Comparison of ENCODE assay signal across 8 cellular contexts in genomic region chrX:16946361-16946964, GRCh38. TPM values are rescaled to one million over a fixed set of nuclear protein-coding genes. Genes with fewer than 3 reads are reported as not detected.
DNase-seq lines count a peak whose midpoint lies in the region; ATAC-seq, FAIRE-seq and TF ChIP-seq lines count a peak whose summit lies in the region.

Gene REPS2, plus strand, starts transcription at chrX:16946658. Its CDS starts 204 bp downstream, at chrX:16946862.

- no peaks in the 10 kb centered on the region for H3K9me2 ChIP-seq in hepatocyte (replicated peaks; ENCODE audit: insufficient read depth)

- peak within 1 kb of the TSS; percentile 83 for H3K4me2 ChIP-seq in astrocyte (ENCODE audit: low read length)
- H3K4me2 ChIP-seq in hepatocyte = peak within 1 kb of the TSS; percentile 98

- H3K27ac ChIP-seq in astrocyte (ENCODE audit: low read depth, low read length) (no peak within 1 kb of the TSS), hepatocyte (no peak within 1 kb of the TSS), uterus (peak within 1 kb of the TSS; percentile 45 to 47)

- H3K4me1 ChIP-seq in astrocyte (ENCODE audit: insufficient read depth, low read length) (peaks cover 3% of the 10 kb centered on the region), hepatocyte (ENCODE audit: insufficient read depth) (no peaks in the 10 kb centered on the region), uterus (no peaks in the 10 kb centered on the region)

- H3K27me3 ChIP-seq in astrocyte (ENCODE audit: insufficient read depth, low read length) = peaks cover 10% of the 10 kb centered on the region
- peaks cover 12% of the 10 kb centered on the region for H3K27me3 ChIP-seq in hepatocyte
- no peaks in the 10 kb centered on the region for H3K27me3 ChIP-seq in uterus

- WGBS in hepatocyte (ENCODE audit: low lambda C conversion rate, missing lambda C conversion rate) = 3% methylated on average over 29 of the region's 71 CpGs

- H4K20me1 ChIP-seq in astrocyte (ENCODE audit: insufficient read depth, low read length) = no peaks in the 10 kb centered on the region
- H4K20me1 ChIP-seq in hepatocyte (ENCODE audit: insufficient read depth, poor library complexity, severe bottlenecking) = no peaks in the 10 kb centered on the region

- H3K27ac Mint-ChIP-seq in astrocyte (ENCODE audit: unreplicated experiment) = no peak within 1 kb of the TSS

- H3K4me1 Mint-ChIP-seq in astrocyte (ENCODE audit: low read depth, unreplicated experiment) = no peaks in the 10 kb centered on the region

- H3K4me3 ChIP-seq in astrocyte (ENCODE audit: insufficient read depth, low read depth, low read length) (peak within 1 kb of the TSS; percentile 49), hepatocyte (peak within 1 kb of the TSS; percentile 75), uterus (peak within 1 kb of the TSS; percentile 45 to 61)

- intact Hi-C loops in uterus (cut with DNase I; ENCODE audit: low total_unique reads) = no loop called here

- TF ChIP-seq CTCF in GM13976 (IDR thresholded peaks at IDR 0.05; ENCODE audit: borderline replicate concordance, control extremely low read depth, extremely low read depth, insufficient read depth, missing control alignments) (no peak), astrocyte (IDR thresholded peaks at IDR 0.05; ENCODE audit: insufficient read depth, low read depth, low read length) (no peak), hepatocyte (IDR thresholded peaks at IDR 0.05; ENCODE audit: poor library complexity) (no peak), uterus (IDR thresholded peaks at IDR 0.05) (no peak)

- peak; percentile 98 for ATAC-seq in HG02798 (IDR thresholded peaks at IDR 0.05; ENCODE audit: poor library complexity, unreplicated experiment)

- H3K27me3 Mint-ChIP-seq in astrocyte (ENCODE audit: low read depth, unreplicated experiment) = no peaks in the 10 kb centered on the region

- DNase-seq in GM13976 (ENCODE audit: low spot score) = peak; percentile 85
- peak; percentile 65 for DNase-seq in NCI-H146 treated with DMSO at 0.1 percent for 48 hours (lab: John Stamatoyannopoulos, UW; ENCODE audit: unreplicated experiment)
- peak; percentile 14 for DNase-seq in T1000 (lab: John Stamatoyannopoulos, UW)
- peak; percentile 45 for DNase-seq in astrocyte (ENCODE audit: low read depth)
- peak; percentile 95 for DNase-seq in hepatocyte (ENCODE audit: low spot score)
- DNase-seq in renal cortical epithelial cell (ENCODE audit: low read depth) = peak; percentile 25
- peak; percentile 74 to 80 for DNase-seq in uterus

- H3K79me2 ChIP-seq in astrocyte (ENCODE audit: insufficient read depth, low read length) (no peaks in the 10 kb centered on the region), hepatocyte (no peaks in the 10 kb centered on the region)

- no peaks in the 10 kb centered on the region for H3K9me3 Mint-ChIP-seq in astrocyte (ENCODE audit: unreplicated experiment)

- peak in 1 of 2 donors; percentile 44 for TF ChIP-seq POLR2A in uterus (IDR thresholded peaks at IDR 0.05)

- H3K9me3 ChIP-seq in astrocyte (ENCODE audit: insufficient read depth, low read depth, low read length) = no peaks in the 10 kb centered on the region
- H3K9me3 ChIP-seq in hepatocyte (ENCODE audit: low read depth) = peaks cover 5% of the 10 kb centered on the region
- no peaks in the 10 kb centered on the region for H3K9me3 ChIP-seq in uterus

- H3K36me3 ChIP-seq in astrocyte (ENCODE audit: insufficient read depth, low read length) = no peaks in the 10 kb centered on the region
- no peaks in the 10 kb centered on the region for H3K36me3 ChIP-seq in hepatocyte (replicated peaks; ENCODE audit: insufficient read depth, low read depth)
- H3K36me3 ChIP-seq in uterus = no peaks in the 10 kb centered on the region

- peak within 1 kb of the TSS; percentile 60 for H2AFZ ChIP-seq in astrocyte (ENCODE audit: low read depth, low read length)
- H2AFZ ChIP-seq in hepatocyte = peak within 1 kb of the TSS; percentile 71

- H3K9ac ChIP-seq in astrocyte (ENCODE audit: low read length) = peak within 1 kb of the TSS; percentile 59

- in situ Hi-C loops in GM13976 (cut with MboI; ENCODE audit: low sequenced_read_pairs, unreplicated experiment) = no loop called here

- H3K36me3 Mint-ChIP-seq in astrocyte (ENCODE audit: low read depth, unreplicated experiment) = no peaks in the 10 kb centered on the region

- no peak for FAIRE-seq in astrocyte (lab: Jason Lieb, UNC)

- H3K4me3 Mint-ChIP-seq in astrocyte (ENCODE audit: unreplicated experiment) = peak within 1 kb of the TSS; percentile 89

RNA-seq across cellular contexts. Expression of gene REPS2, which starts in this region (rescaled TPM):
- total RNA-seq in astrocyte (1.2 and 1.3 TPM in 2 replicates), hepatocyte (3.3 and 5.0 TPM in 2 replicates), renal cortical epithelial cell (2.3 and 37.8 TPM in 2 replicates), uterus (10 to 100 TPM; 18.2 to 68.4 (median 20.2) TPM)
- 2.0 and 3.4 TPM in 2 replicates for polyA plus RNA-seq in hepatocyte

Comparison
In these comparisons a context has a peak if more than half of its experiments do, and no peak if none do; other contexts are left out.
1. DNase-seq: peak in every context shown above with its lines; median percentile 95 in hepatocyte; 85 in GM13976; 77 in uterus; 65 in NCI-H146 treated with DMSO at 0.1 percent for 48 hours; 45 in astrocyte; 25 in renal cortical epithelial cell; 14 in T1000.
2. H3K27ac ChIP-seq: peak in uterus (2 of 2); none in astrocyte (single experiment) and hepatocyte (single experiment).
3. Peak in every context shown above with its lines, with median percentiles within 50 percentile points of each other: H3K4me3 ChIP-seq.